Comparison of ENCODE assay signal across 1 cellular context in the genomic region with DNA sequence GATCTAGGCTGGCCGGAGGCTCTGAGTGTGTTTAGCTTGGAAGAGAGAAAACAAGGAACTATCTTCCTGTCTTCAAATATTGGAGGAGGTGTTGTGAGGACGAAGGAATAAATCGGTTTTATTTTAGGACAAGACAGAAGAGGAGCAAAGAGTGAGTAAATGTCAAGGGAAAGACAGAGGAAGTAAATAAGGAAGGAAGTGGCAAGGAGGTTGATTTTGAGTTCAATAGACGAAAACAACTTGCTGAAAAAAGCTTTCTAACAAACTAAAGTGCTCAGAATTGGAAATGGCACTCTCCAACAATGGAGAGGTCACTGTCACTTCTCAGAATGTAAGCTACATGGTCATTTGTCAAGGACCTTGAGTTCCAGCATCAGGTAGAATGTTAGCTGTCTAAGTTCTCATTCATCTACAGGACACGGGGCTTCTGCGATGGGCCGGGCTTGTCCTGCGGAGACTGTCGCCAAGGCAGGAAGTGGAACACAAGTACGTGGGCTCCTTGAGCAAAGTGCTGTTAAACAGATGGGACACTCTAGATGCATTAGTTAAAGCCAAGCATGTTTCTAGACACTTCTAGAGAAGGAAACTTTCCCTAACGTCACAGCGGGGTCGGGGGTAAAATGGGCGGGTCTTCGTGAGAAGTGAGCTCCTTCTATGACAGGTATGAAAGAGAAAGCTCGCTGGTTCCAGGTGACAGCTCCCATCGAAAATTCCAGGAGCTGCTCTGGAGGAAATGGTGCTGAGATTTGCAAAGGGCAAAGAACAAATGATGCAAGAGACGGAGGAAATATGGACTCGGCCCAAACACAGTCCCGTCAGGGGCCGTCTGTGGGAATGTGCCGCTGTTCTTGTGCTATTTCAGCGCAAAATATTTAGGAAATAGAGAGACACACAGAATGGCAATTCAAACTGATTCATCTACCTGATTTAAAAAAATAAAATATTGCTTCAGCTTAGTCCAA.
TF ChIP-seq lines count a peak whose summit lies in the region.

No MANE protein-coding gene starts in this region.

TF ChIP-seq in GM23338, 12 proteins besides CTCF, POLR2A, EP300 and RAD21 (continued from another document):
- TF ChIP-seq ZNF462 (CRISPR knock-in tag; IDR thresholded peaks at IDR 0.05) = no peak
- TF ChIP-seq EZH2phosphoT487 (IDR thresholded peaks at IDR 0.05; ENCODE audit: unreplicated experiment) = no peak
